In the genomic region with DNA sequence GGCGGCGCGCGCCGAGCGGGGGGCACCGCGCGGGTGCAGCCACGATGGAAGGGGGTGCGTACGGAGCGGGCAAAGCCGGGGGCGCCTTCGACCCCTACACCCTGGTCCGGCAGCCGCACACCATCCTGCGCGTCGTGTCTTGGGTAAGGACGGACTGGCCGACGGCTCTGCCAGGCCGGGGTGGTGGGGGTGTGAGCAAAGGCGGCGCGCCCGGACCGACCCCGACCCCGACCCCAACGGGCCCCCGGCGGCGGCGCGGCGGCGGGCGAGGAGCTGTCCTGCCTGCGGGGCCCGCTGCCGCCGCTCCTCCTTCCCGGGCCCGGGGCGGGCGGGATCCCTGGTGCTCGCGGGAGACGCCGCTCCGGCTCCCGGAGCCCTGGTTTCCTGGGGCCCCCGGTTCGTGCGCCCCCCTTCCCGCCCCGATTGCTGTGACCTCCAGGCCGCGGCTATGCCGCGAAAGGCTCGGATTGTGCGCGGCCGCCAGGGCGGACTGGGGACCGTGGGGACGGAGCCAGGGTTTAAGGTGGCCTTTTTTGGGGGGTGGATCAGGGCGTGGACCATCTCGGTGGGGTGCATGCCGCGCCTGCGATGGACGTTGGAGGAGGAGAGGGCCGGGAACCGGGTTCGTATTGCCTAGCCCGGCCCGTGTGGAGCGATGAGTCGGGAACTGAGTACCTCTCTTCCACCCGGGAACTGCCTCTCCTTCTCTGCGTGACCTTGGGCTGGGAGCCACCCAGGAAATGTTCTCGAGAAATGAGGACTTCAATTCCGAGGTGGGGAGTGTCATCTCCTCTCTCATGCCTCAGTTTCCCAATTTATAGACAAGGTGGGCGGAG, we compare ENCODE assay signal across 8 cellular contexts. TPM values are rescaled to one million over a fixed set of nuclear protein-coding genes. Genes with fewer than 3 reads are reported as not detected.
DNase-seq lines count a peak whose midpoint lies in the region; ATAC-seq and TF ChIP-seq lines count a peak whose summit lies in the region.

A gene with protein sequence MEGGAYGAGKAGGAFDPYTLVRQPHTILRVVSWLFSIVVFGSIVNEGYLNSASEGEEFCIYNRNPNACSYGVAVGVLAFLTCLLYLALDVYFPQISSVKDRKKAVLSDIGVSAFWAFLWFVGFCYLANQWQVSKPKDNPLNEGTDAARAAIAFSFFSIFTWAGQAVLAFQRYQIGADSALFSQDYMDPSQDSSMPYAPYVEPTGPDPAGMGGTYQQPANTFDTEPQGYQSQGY (plus strand): TSS at position 25 of the 836 bp plus-strand sequence. CDS start 20 bp downstream, at position 45.

- H3K36me3 ChIP-seq in heart right ventricle (no peaks in the 10 kb centered on the region), psoas muscle (ENCODE audit: insufficient read depth in 1 of 2, low read depth in 1 of 2) (no peaks in the 10 kb centered on the region)

- 2% methylated on average over 66 to 86 of the region's 89 CpGs for whole genome bisulfite sequencing in heart right ventricle, 2 donors
- WGBS in psoas muscle, 3 donors: 1 to 2% (median 2%) methylated on average over 42 to 89 of the region's 89 CpGs

- DNase-seq in activated T-cell treated with anti-CD3 and anti-CD28 coated beads, Interleukin-2, amount 50 U/mL, for 1 hour: peak; percentile 31
- no peak for DNase-seq in activated T-cell treated with anti-CD3 and anti-CD28 coated beads for 4 hours
- DNase-seq in activated T-helper 1 cell treated with anti-CD3 and anti-CD28 coated beads, Interleukin-12 subunit alpha, Interleukin-12 subunit beta, Interleukin-2, Interleukin-4 antibody, amounts not matched to agents 30 ng/mL and 10 ng/mL and 1 ng/mL, durations not matched to agents 14 hours and 24 hours and 36 hours (ENCODE audit: low spot score): no peak
- peak; percentile 22 to 34 for DNase-seq in heart right ventricle
- peak in 1 of 2 donors; percentile 29 for DNase-seq in psoas muscle
- DNase-seq in NCI-H2107 (lab: John Stamatoyannopoulos, UW): no peak

- no peaks in the 10 kb centered on the region for H3K4me1 Mint-ChIP-seq in activated T-helper 1 cell treated with anti-CD3 and anti-CD28 coated beads, Interleukin-12 subunit alpha, Interleukin-12 subunit beta, Interleukin-2, Interleukin-4 antibody, amounts not matched to agents 30 ng/mL and 10 ng/mL and 1 ng/mL, durations not matched to agents 14 hours and 24 hours and 36 hours (ENCODE audit: low read depth)

- H3K4me3 ChIP-seq in heart right ventricle (peak within 1 kb of the TSS; percentile 60 to 96 (median 72)), psoas muscle (peak within 1 kb of the TSS; percentile 84)

- H3K4me1 ChIP-seq in heart right ventricle (peaks cover 0 to 32% (median 19%) of the 10 kb centered on the region in 9 donors), psoas muscle (peaks cover 7% of the 10 kb centered on the region)

- ATAC-seq in heart right ventricle (peak; percentile 16 to 54 (median 42)), psoas muscle (peak; percentile 34 to 54 (median 42)), GM19023 (IDR thresholded peaks at IDR 0.05; ENCODE audit: unreplicated experiment) (no peak), HG03457 (IDR thresholded peaks at IDR 0.05; ENCODE audit: unreplicated experiment) (no peak)

- no peaks in the 10 kb centered on the region for H3K36me3 Mint-ChIP-seq in activated T-helper 1 cell treated with anti-CD3 and anti-CD28 coated beads, Interleukin-12 subunit alpha, Interleukin-12 subunit beta, Interleukin-2, Interleukin-4 antibody, amounts not matched to agents 30 ng/mL and 10 ng/mL and 1 ng/mL, durations not matched to agents 14 hours and 24 hours and 36 hours (ENCODE audit: low read depth)

- intact Hi-C loops in activated T-helper 1 cell treated with anti-CD3 and anti-CD28 coated beads, Interleukin-12 subunit alpha, Interleukin-12 subunit beta, Interleukin-2, Interleukin-4 antibody, amounts not matched to agents 30 ng/mL and 10 ng/mL and 1 ng/mL, durations not matched to agents 14 hours and 24 hours and 36 hours (cut with micrococcal nuclease): loop anchor here (10.0 kb wide), 1 partner anchor 685 kb away; no protein-coding TSS in a partner anchor
- intact Hi-C loops in heart right ventricle (cut with DNase I) (loop anchor here in 4 of 10 donors (5.0 to 10.0 kb wide), 3 partner anchors 175 to 695 kb away; partner anchors contain the start of genes ATF4 (in 3 of the 4) and RPS19BP1 (in 1 of the 4)), psoas muscle (cut with DNase I) (loop anchor here in 1 of 2 donors (10.0 kb wide), 1 partner anchor 165 kb away; no protein-coding TSS in a partner anchor)

- H3K27ac Mint-ChIP-seq in activated T-helper 1 cell treated with anti-CD3 and anti-CD28 coated beads, Interleukin-12 subunit alpha, Interleukin-12 subunit beta, Interleukin-2, Interleukin-4 antibody, amounts not matched to agents 30 ng/mL and 10 ng/mL and 1 ng/mL, durations not matched to agents 14 hours and 24 hours and 36 hours: no peak within 1 kb of the TSS

- peaks cover 0 to 14% (median 0%) of the 10 kb centered on the region in 7 donors for H3K27me3 ChIP-seq in heart right ventricle
- no peaks in the 10 kb centered on the region for H3K27me3 ChIP-seq in psoas muscle (ENCODE audit: insufficient read depth in 3 of 3, low read length in 2 of 3)

- H3K27ac ChIP-seq in heart right ventricle (peak within 1 kb of the TSS; percentile 19 to 88 (median 76)), psoas muscle (peak within 1 kb of the TSS; percentile 71)

- peak within 1 kb of the TSS; percentile 75 for H3K4me3 Mint-ChIP-seq in activated T-helper 1 cell treated with anti-CD3 and anti-CD28 coated beads, Interleukin-12 subunit alpha, Interleukin-12 subunit beta, Interleukin-2, Interleukin-4 antibody, amounts not matched to agents 30 ng/mL and 10 ng/mL and 1 ng/mL, durations not matched to agents 14 hours and 24 hours and 36 hours

- H3K9me3 Mint-ChIP-seq in activated T-helper 1 cell treated with anti-CD3 and anti-CD28 coated beads, Interleukin-12 subunit alpha, Interleukin-12 subunit beta, Interleukin-2, Interleukin-4 antibody, amounts not matched to agents 30 ng/mL and 10 ng/mL and 1 ng/mL, durations not matched to agents 14 hours and 24 hours and 36 hours: no peaks in the 10 kb centered on the region

- H3K9me3 ChIP-seq in heart right ventricle (no peaks in the 10 kb centered on the region), psoas muscle (no peaks in the 10 kb centered on the region)

- peaks cover 33% of the 10 kb centered on the region for H3K27me3 Mint-ChIP-seq in activated T-helper 1 cell treated with anti-CD3 and anti-CD28 coated beads, Interleukin-12 subunit alpha, Interleukin-12 subunit beta, Interleukin-2, Interleukin-4 antibody, amounts not matched to agents 30 ng/mL and 10 ng/mL and 1 ng/mL, durations not matched to agents 14 hours and 24 hours and 36 hours (ENCODE audit: insufficient read depth)

- TF ChIP-seq CTCF in heart right ventricle (IDR thresholded peaks at IDR 0.05) (no peak), psoas muscle (IDR thresholded peaks at IDR 0.05) (no peak)

RNA-seq across cellular contexts. Expression of the gene that starts here (rescaled TPM):
- not detected in 2 replicates for total RNA-seq in activated T-helper 1 cell treated with anti-CD3 and anti-CD28 coated beads, Interleukin-12 subunit alpha, Interleukin-12 subunit beta, Interleukin-2, Interleukin-4 antibody, amounts not matched to agents 30 ng/mL and 10 ng/mL and 1 ng/mL, durations not matched to agents 14 hours and 24 hours and 36 hours
- 10 to 100 TPM; 30.3 to 67.9 (median 41.6) TPM for total RNA-seq in heart right ventricle
- 10 to 100 TPM; 29.8 to 85.8 TPM for polyA plus RNA-seq in heart right ventricle
- 10 to 100 TPM; 15.3 to 20.4 (median 16.0) TPM for total RNA-seq in psoas muscle
- polyA plus RNA-seq in psoas muscle: 10 to 100 TPM; 28.5 to 39.9 (median 37.1) TPM

Comparison
In these comparisons a context has a peak if more than half of its experiments do, and no peak if none do; other contexts are left out.
1. RNA of the gene that starts here (total RNA-seq): 30.3 to 67.9 TPM in heart right ventricle and 15.3 to 20.4 TPM in psoas muscle; not detected in activated T-helper 1 cell treated with anti-CD3 and anti-CD28 coated beads, Interleukin-12 subunit alpha, Interleukin-12 subunit beta, Interleukin-2, Interleukin-4 antibody, amounts not matched to agents 30 ng/mL and 10 ng/mL and 1 ng/mL, durations not matched to agents 14 hours and 24 hours and 36 hours; every median in the first group is over 10 times any median in the second.
2. DNase-seq: peak in activated T-cell treated with anti-CD3 and anti-CD28 coated beads, Interleukin-2, amount 50 U/mL, for 1 hour (single experiment) and heart right ventricle (2 of 2); none in activated T-cell treated with anti-CD3 and anti-CD28 coated beads for 4 hours (single experiment), activated T-helper 1 cell treated with anti-CD3 and anti-CD28 coated beads, Interleukin-12 subunit alpha, Interleukin-12 subunit beta, Interleukin-2, Interleukin-4 antibody, amounts not matched to agents 30 ng/mL and 10 ng/mL and 1 ng/mL, durations not matched to agents 14 hours and 24 hours and 36 hours (single experiment) and NCI-H2107 (single experiment).
3. ATAC-seq: peak in heart right ventricle (8 of 8) and psoas muscle (4 of 4); none in GM19023 (single experiment) and HG03457 (single experiment).